Comparison of ENCODE assay signal across 1 cellular context in genomic region chr12:12018454-12018853, GRCh38.
TF ChIP-seq lines count a peak whose summit lies in the region.

No MANE protein-coding gene starts in this region.

TF ChIP-seq in HepG2, 621 proteins besides CTCF, POLR2A, EP300 and RAD21 (continued from another document):
- TF ChIP-seq ARID3A (IDR thresholded peaks at IDR 0.05; ENCODE audit: low read depth, low read length): no peak
- TF ChIP-seq PRPF4 (IDR thresholded peaks at IDR 0.05; ENCODE audit: low read depth, low read length, poor library complexity, severe bottlenecking): no peak
- no peak for TF ChIP-seq SMAD1 (CRISPR knock-in tag; IDR thresholded peaks at IDR 0.05; ENCODE audit: borderline replicate concordance, low read depth)
- no peak for TF ChIP-seq RORA (CRISPR knock-in tag; IDR thresholded peaks at IDR 0.05)
- no peak for TF ChIP-seq IKZF1 (IDR thresholded peaks at IDR 0.05)
- no peak for TF ChIP-seq ZFP36 (IDR thresholded peaks at IDR 0.05; ENCODE audit: borderline replicate concordance, low read depth, low read length, partially characterized antibody)
- TF ChIP-seq TBL1XR1 (IDR thresholded peaks at IDR 0.05; ENCODE audit: borderline replicate concordance, low read length, partially characterized antibody): no peak
- no peak for TF ChIP-seq HMG20A (CRISPR knock-in tag; IDR thresholded peaks at IDR 0.05; ENCODE audit: borderline replicate concordance)
- TF ChIP-seq ZNF230 (CRISPR knock-in tag; IDR thresholded peaks at IDR 0.05): no peak
- no peak for TF ChIP-seq FOSL2 (CRISPR knock-in tag; IDR thresholded peaks at IDR 0.05)
TF ChIP-seq in HepG2: peak in this region for 0.
